Comparison of ENCODE assay signal across 29 cellular contexts in genomic region chr14:99212199-99212598, GRCh38. TPM values are rescaled to one million over a fixed set of nuclear protein-coding genes. Genes with fewer than 3 reads are reported as not detected.
DNase-seq lines count a peak whose midpoint lies in the region; ATAC-seq and TF ChIP-seq lines count a peak whose summit lies in the region.
"Had no signal": no experiment of that assay in that cellular context is flagged by ENCODE, and none has a peak within 500 bp of the region (broad histone marks: within the 10 kb centered on the region; RNA-seq: fewer than 3 reads in every experiment).

No MANE protein-coding gene starts in this region.

- intact Hi-C loops in CD4-positive, alpha-beta memory T cell (cut with micrococcal nuclease), result no loop called here
- intact Hi-C loops in activated CD8-positive, alpha-beta T cell treated with anti-CD3 and anti-CD28 coated beads for 36 hours (cut with micrococcal nuclease), result no loop called here
- intact Hi-C loops in CD14-positive monocyte (cut with micrococcal nuclease), result no loop called here

- peaks cover 55% of the 10 kb centered on the region for H4K20me1 ChIP-seq in smooth muscle cell (ENCODE audit: low read depth)

- no peaks in the 10 kb centered on the region for H3K27me3 ChIP-seq in CD4-positive, alpha-beta memory T cell (ENCODE audit: insufficient read depth, low read length)
- no peaks in the 10 kb centered on the region for H3K27me3 ChIP-seq in effector memory CD4-positive, alpha-beta T cell (replicated peaks; ENCODE audit: control insufficient read depth, insufficient read depth, low read length, poor library complexity, severe bottlenecking)
- no peaks in the 10 kb centered on the region for H3K27me3 ChIP-seq in smooth muscle cell (ENCODE audit: low read depth)
- H3K27me3 ChIP-seq: right atrium auricular region, SJCRH30 had no signal

- H3K36me3 Mint-ChIP-seq in activated CD8-positive, alpha-beta memory T cell treated with anti-CD3 and anti-CD28 coated beads, Interleukin-2, amount 10 ng/mL, durations not matched to agents 7 days and 5 days, result peaks cover 35% of the 10 kb centered on the region
- H3K36me3 Mint-ChIP-seq in CD4-positive, alpha-beta memory T cell, result peaks cover 31 to 64% of the 10 kb centered on the region in 2 donors
- peaks cover 33% of the 10 kb centered on the region for H3K36me3 Mint-ChIP-seq in activated CD8-positive, alpha-beta T cell treated with anti-CD3 and anti-CD28 coated beads for 36 hours (ENCODE audit: low read depth)
- H3K36me3 Mint-ChIP-seq in CD14-positive monocyte, result no peaks in the 10 kb centered on the region

- no peak overlapping the region for H3K4me2 ChIP-seq in smooth muscle cell

- no peaks in the 10 kb centered on the region for H3K9me3 Mint-ChIP-seq in activated CD8-positive, alpha-beta memory T cell treated with anti-CD3 and anti-CD28 coated beads, Interleukin-2, amount 10 ng/mL, durations not matched to agents 7 days and 5 days (ENCODE audit: low read depth)
- peaks cover 0 to 4% (median 0%) of the 10 kb centered on the region in 8 donors for H3K9me3 Mint-ChIP-seq in CD4-positive, alpha-beta memory T cell
- H3K9me3 Mint-ChIP-seq in activated CD8-positive, alpha-beta T cell treated with anti-CD3 and anti-CD28 coated beads for 36 hours, result no peaks in the 10 kb centered on the region
- peaks cover 0 to 2% (median 0%) of the 10 kb centered on the region in 7 donors for H3K9me3 Mint-ChIP-seq in CD14-positive monocyte
- H3K9me3 Mint-ChIP-seq: H9, type B pancreatic cell had no signal

- H2AFZ ChIP-seq in smooth muscle cell (ENCODE audit: low read depth), result no peak overlapping the region

- peaks cover 6% of the 10 kb centered on the region for H3K79me2 ChIP-seq in smooth muscle cell (ENCODE audit: low read depth)

- peak overlapping the region; percentile 79 for H3K27ac Mint-ChIP-seq in activated CD8-positive, alpha-beta memory T cell treated with anti-CD3 and anti-CD28 coated beads, Interleukin-2, amount 10 ng/mL, durations not matched to agents 7 days and 5 days
- H3K27ac Mint-ChIP-seq in CD4-positive, alpha-beta memory T cell, result peak overlapping the region; percentile 92 to 95 (median 94)
- peak overlapping the region; percentile 98 for H3K27ac Mint-ChIP-seq in activated CD8-positive, alpha-beta T cell treated with anti-CD3 and anti-CD28 coated beads for 36 hours
- no peak overlapping the region for H3K27ac Mint-ChIP-seq in CD14-positive monocyte
- H3K27ac Mint-ChIP-seq: type B pancreatic cell had no signal

- H3K4me1 Mint-ChIP-seq in activated CD8-positive, alpha-beta memory T cell treated with anti-CD3 and anti-CD28 coated beads, Interleukin-2, amount 10 ng/mL, durations not matched to agents 7 days and 5 days, result peaks cover 95% of the 10 kb centered on the region
- peaks cover 85 to 100% (median 95%) of the 10 kb centered on the region in 4 donors for H3K4me1 Mint-ChIP-seq in CD4-positive, alpha-beta memory T cell
- peaks cover 98% of the 10 kb centered on the region for H3K4me1 Mint-ChIP-seq in activated CD8-positive, alpha-beta T cell treated with anti-CD3 and anti-CD28 coated beads for 36 hours (ENCODE audit: low read depth)
- no peaks in the 10 kb centered on the region for H3K4me1 Mint-ChIP-seq in CD14-positive monocyte

- H3K9me3 ChIP-seq in CD4-positive, alpha-beta memory T cell (ENCODE audit: control insufficient read depth in 1 of 2, low read length in 2 of 2), result no peaks in the 10 kb centered on the region
- no peaks in the 10 kb centered on the region for H3K9me3 ChIP-seq in effector memory CD4-positive, alpha-beta T cell (ENCODE audit: control insufficient read depth, low read length)
- no peaks in the 10 kb centered on the region for H3K9me3 ChIP-seq in smooth muscle cell (replicated peaks; ENCODE audit: low read depth)
- H3K9me3 ChIP-seq: gastrocnemius medialis, right atrium auricular region, SJCRH30, spleen had no signal

- no peak for TF ChIP-seq CTCF in activated CD8-positive, alpha-beta T cell treated with anti-CD3 and anti-CD28 coated beads for 36 hours (IDR thresholded peaks at IDR 0.05)
- TF ChIP-seq CTCF in CD14-positive monocyte (IDR thresholded peaks at IDR 0.05) (no peak), smooth muscle cell (IDR thresholded peaks at IDR 0.05; ENCODE audit: borderline replicate concordance, insufficient read depth, poor library complexity, severe bottlenecking) (no peak)

- H3K9ac ChIP-seq in smooth muscle cell (ENCODE audit: low read depth), result no peak overlapping the region

- H3F3A ChIP-seq in smooth muscle cell (ENCODE audit: low read depth), result peaks cover 15% of the 10 kb centered on the region

- CTCF ChIA-PET in activated CD8-positive, alpha-beta memory T cell treated with anti-CD3 and anti-CD28 coated beads, Interleukin-2, amount 10 ng/mL, durations not matched to agents 7 days and 5 days (lab: Charles Lee), result interaction anchor here (1.0 to 2.8 kb wide), 4 partner anchors 13 to 23 kb away, joined by 3 to 16 read pairs (median 4); no protein-coding TSS in a partner anchor
- CTCF ChIA-PET in CD4-positive, alpha-beta memory T cell (lab: Charles Lee; ENCODE audit: partially characterized antibody), result interaction anchor here (0.7 to 0.9 kb wide), 2 partner anchors 11 to 57 kb away, joined by 3 read pairs; no protein-coding TSS in a partner anchor
- CTCF ChIA-PET in activated CD8-positive, alpha-beta T cell treated with anti-CD3 and anti-CD28 coated beads for 36 hours (lab: Charles Lee), result interaction anchor here (1.3 to 4.4 kb wide), 2 partner anchors 21 to 24 kb away, joined by 5 to 13 read pairs; no protein-coding TSS in a partner anchor

- 96% methylated on average over 7 of the region's 7 CpGs for WGBS in smooth muscle cell (ENCODE audit: low lambda C conversion rate)

- H3K4me1 ChIP-seq in CD4-positive, alpha-beta memory T cell (ENCODE audit: insufficient read depth, low read length), result peaks cover 100% of the 10 kb centered on the region
- H3K4me1 ChIP-seq in effector memory CD4-positive, alpha-beta T cell (ENCODE audit: control insufficient read depth, insufficient read depth, low read length, poor library complexity, severe bottlenecking), result peaks cover 99% of the 10 kb centered on the region
- H3K4me1 ChIP-seq in smooth muscle cell (ENCODE audit: low read depth), result peaks cover 8% of the 10 kb centered on the region
- H3K4me1 ChIP-seq: gastrocnemius medialis, right atrium auricular region, SJCRH30 had no signal

- peak overlapping the region in 1 of 2 donors; percentile 51 for H3K4me3 ChIP-seq in CD4-positive, alpha-beta memory T cell (ENCODE audit: low read length in 2 of 2)
- H3K4me3 ChIP-seq in effector memory CD4-positive, alpha-beta T cell (ENCODE audit: insufficient read depth, low read depth, low read length, poor library complexity, severe bottlenecking), result no peak overlapping the region
- H3K4me3 ChIP-seq in smooth muscle cell, result no peak overlapping the region
- H3K4me3 ChIP-seq: gastrocnemius medialis, right atrium auricular region, SJCRH30, spleen had no signal

- POLR2A ChIA-PET in CD4-positive, alpha-beta memory T cell (lab: Charles Lee; ENCODE audit: partially characterized antibody), result interaction anchor here (1.1 to 87.2 kb wide), 3 partner anchors 3 to 1071 kb away, joined by 4 to 6015 read pairs (median 6015); partner anchors contain the start of gene BCL11B
- POLR2A ChIA-PET in activated CD8-positive, alpha-beta T cell treated with anti-CD3 and anti-CD28 coated beads for 36 hours (lab: Charles Lee), result interaction anchor here (1.0 to 10.7 kb wide), 6 partner anchors 9 to 1014 kb away, joined by 3 to 92 read pairs (median 6); no protein-coding TSS in a partner anchor

- no peak overlapping the region for H3K4me3 Mint-ChIP-seq in activated CD8-positive, alpha-beta memory T cell treated with anti-CD3 and anti-CD28 coated beads, Interleukin-2, amount 10 ng/mL, durations not matched to agents 7 days and 5 days
- peak overlapping the region; percentile 73 to 90 (median 84) for H3K4me3 Mint-ChIP-seq in CD4-positive, alpha-beta memory T cell
- H3K4me3 Mint-ChIP-seq in activated CD8-positive, alpha-beta T cell treated with anti-CD3 and anti-CD28 coated beads for 36 hours, result peak overlapping the region; percentile 64
- H3K4me3 Mint-ChIP-seq in CD14-positive monocyte, result no peak overlapping the region
- H3K4me3 Mint-ChIP-seq: H9, type B pancreatic cell had no signal

- H3K27me3 Mint-ChIP-seq in activated CD8-positive, alpha-beta memory T cell treated with anti-CD3 and anti-CD28 coated beads, Interleukin-2, amount 10 ng/mL, durations not matched to agents 7 days and 5 days, result no peaks in the 10 kb centered on the region
- H3K27me3 Mint-ChIP-seq in CD4-positive, alpha-beta memory T cell, result no peaks in the 10 kb centered on the region
- H3K27me3 Mint-ChIP-seq in activated CD8-positive, alpha-beta T cell treated with anti-CD3 and anti-CD28 coated beads for 36 hours, result no peaks in the 10 kb centered on the region
- peaks cover 0 to 11% (median 2%) of the 10 kb centered on the region in 3 donors for H3K27me3 Mint-ChIP-seq in CD14-positive monocyte (ENCODE audit: low read depth in 3 of 3)
- H3K27me3 Mint-ChIP-seq: type B pancreatic cell had no signal

- H3K27ac ChIP-seq in CD4-positive, alpha-beta memory T cell (ENCODE audit: low read depth, low read length), result peak overlapping the region; percentile 70
- peak overlapping the region; percentile 67 for H3K27ac ChIP-seq in effector memory CD4-positive, alpha-beta T cell (ENCODE audit: insufficient read depth, low read length, poor library complexity, severe bottlenecking)
- H3K27ac ChIP-seq in smooth muscle cell (ENCODE audit: low read depth), result no peak overlapping the region
- H3K27ac ChIP-seq: gastrocnemius medialis, right atrium auricular region, SJCRH30 had no signal

- ATAC-seq in activated CD8-positive, alpha-beta memory T cell treated with anti-CD3 and anti-CD28 coated beads, Interleukin-2, amount 10 ng/mL, durations not matched to agents 7 days and 5 days, result no peak
- ATAC-seq in activated CD8-positive, alpha-beta T cell treated with anti-CD3 and anti-CD28 coated beads for 36 hours, result no peak
- ATAC-seq: gastrocnemius medialis, PC-3 had no signal

- no peak for DNase-seq in activated CD8-positive, alpha-beta memory T cell treated with anti-CD3 and anti-CD28 coated beads, Interleukin-2, amount 10 ng/mL, durations not matched to agents 7 days and 5 days
- DNase-seq in activated CD8-positive, alpha-beta memory T cell treated with anti-CD3 and anti-CD28 coated beads, Interleukin-2, amount 50 U/mL, for 4 hours, result no peak
- no peak for DNase-seq in CD4-positive, alpha-beta memory T cell
- no peak for DNase-seq in activated CD8-positive, alpha-beta T cell treated with anti-CD3 and anti-CD28 coated beads for 36 hours
- DNase-seq in effector memory CD4-positive, alpha-beta T cell, result no peak
- no peak for DNase-seq in CD14-positive monocyte (ENCODE audit: low spot score)
- DNase-seq in smooth muscle cell (lab: John Stamatoyannopoulos, UW; ENCODE audit: unreplicated experiment), result no peak
- no peak for DNase-seq in HuH-7 (ENCODE audit: low spot score)
- DNase-seq: activated CD4-positive, CD25-positive, alpha-beta regulatory T cell treated with anti-CD3 and anti-CD28 coated beads, Interleukin-2, amount 50 U/mL, for 72 hours; Calu3; dermis blood vessel endothelial cell; DMS79 treated with DMSO at 0.1 percent for 48 hours; gastrocnemius medialis; GF-D8; H9; hypothalamus; IMR-90; NCI-H1092; NCI-H187; NCI-H2171; NCI-H524; NK-92 treated with Interleukin-12 subunit alpha and Interleukin-12 subunit beta, amount 100 ng/mL, for 24 hours; PC-3; SJCRH30; spleen; substantia nigra had no signal

- H3K36me3 ChIP-seq in CD4-positive, alpha-beta memory T cell (ENCODE audit: insufficient read depth, low read length), result peaks cover 18% of the 10 kb centered on the region
- H3K36me3 ChIP-seq in effector memory CD4-positive, alpha-beta T cell (ENCODE audit: control insufficient read depth, insufficient read depth, low read length), result peaks cover 5% of the 10 kb centered on the region
- H3K36me3 ChIP-seq in smooth muscle cell (ENCODE audit: low read depth), result no peaks in the 10 kb centered on the region
- H3K36me3 ChIP-seq: gastrocnemius medialis, right atrium auricular region, SJCRH30, spleen had no signal

RNA-seq across cellular contexts. Expression of gene BCL11B, which starts 59.8 kb away (rescaled TPM):
- total RNA-seq in activated CD8-positive, alpha-beta memory T cell treated with anti-CD3 and anti-CD28 coated beads, Interleukin-2, amount 10 ng/mL, durations not matched to agents 7 days and 5 days, result 10 to 100 TPM; 53.0 to 66.2 TPM
- 100 to 1,000 TPM; 163 to 165 TPM for total RNA-seq in CD4-positive, alpha-beta memory T cell
- polyA plus RNA-seq in CD4-positive, alpha-beta memory T cell, result 10 to 100 TPM in 1 of 2 donors, 1 to 10 TPM in 1; 2.6 to 11.6 TPM
- 10 to 100 TPM; 48.5 to 53.0 TPM for total RNA-seq in activated CD8-positive, alpha-beta T cell treated with anti-CD3 and anti-CD28 coated beads for 36 hours
- not detected for polyA plus RNA-seq in CD14-positive monocyte
- 3.0 and 3.6 TPM in 2 replicates for total RNA-seq in smooth muscle cell
- polyA plus RNA-seq in smooth muscle cell, result 0.47 and 0.56 TPM in 2 replicates
- polyA plus RNA-seq: BJ, IMR-90 had no signal

Comparison
In these comparisons a context has a peak if more than half of its experiments do, and no peak if none do; other contexts are left out.
1. H3K27ac Mint-ChIP-seq: peak in activated CD8-positive, alpha-beta memory T cell treated with anti-CD3 and anti-CD28 coated beads, Interleukin-2, amount 10 ng/mL, durations not matched to agents 7 days and 5 days (single experiment), CD4-positive, alpha-beta memory T cell (7 of 7) and activated CD8-positive, alpha-beta T cell treated with anti-CD3 and anti-CD28 coated beads for 36 hours (single experiment); none in CD14-positive monocyte (0 of 7).
2. H3K4me3 Mint-ChIP-seq: peak in CD4-positive, alpha-beta memory T cell (8 of 8) and activated CD8-positive, alpha-beta T cell treated with anti-CD3 and anti-CD28 coated beads for 36 hours (single experiment); none in activated CD8-positive, alpha-beta memory T cell treated with anti-CD3 and anti-CD28 coated beads, Interleukin-2, amount 10 ng/mL, durations not matched to agents 7 days and 5 days (single experiment) and CD14-positive monocyte (0 of 2).
3. RNA of gene BCL11B, which starts 59.8 kb away (total RNA-seq): 163 to 165 TPM in CD4-positive, alpha-beta memory T cell, 53.0 to 66.2 TPM in activated CD8-positive, alpha-beta memory T cell treated with anti-CD3 and anti-CD28 coated beads, Interleukin-2, amount 10 ng/mL, durations not matched to agents 7 days and 5 days and 48.5 to 53.0 TPM in activated CD8-positive, alpha-beta T cell treated with anti-CD3 and anti-CD28 coated beads for 36 hours; 3.0 to 3.6 TPM in smooth muscle cell; every median in the first group is over 10 times any median in the second.